ENCODE assay signal across 18 cellular contexts in the genomic region with DNA sequence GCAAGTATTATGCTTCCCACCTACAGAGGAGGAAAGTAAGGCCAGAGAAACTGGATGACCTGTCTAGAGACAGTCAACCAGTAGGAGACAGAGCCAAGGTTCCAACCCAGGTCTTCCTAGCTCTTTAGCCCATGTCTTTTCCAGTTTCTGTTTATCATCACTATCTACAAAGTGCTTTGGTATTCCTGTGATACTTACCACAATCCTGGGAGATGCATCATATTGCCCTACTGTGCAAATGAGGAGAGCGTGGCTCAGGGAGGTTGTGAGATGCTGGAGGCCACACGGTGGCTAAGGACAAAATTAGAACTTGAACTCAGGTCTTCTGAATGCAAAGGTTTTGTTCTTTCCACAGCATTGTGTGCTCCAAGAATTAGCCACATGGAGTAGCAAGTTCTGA.
"Had no signal": no experiment of that assay in that cellular context is flagged by ENCODE, and none has a peak within 500 bp of the region (broad histone marks: within the 10 kb centered on the region; RNA-seq: fewer than 3 reads in every experiment).

No MANE protein-coding gene starts in this region.

- H3K9me3 ChIP-seq: gastrocnemius medialis, right lobe of liver, testis, vagina had no signal

- H3K4me3 Mint-ChIP-seq: activated CD4-positive, alpha-beta memory T cell treated with anti-CD3 and anti-CD28 coated beads, Interleukin-2, amount 10 ng/mL, durations not matched to agents 7 days and 5 days; activated CD4-positive, alpha-beta T cell treated with anti-CD3 and anti-CD28 coated beads, Interleukin-2, amount 10 ng/mL, durations not matched to agents 24 days and 14 days; memory B cell; nephron; T-helper 1 cell treated with Interleukin-12 subunit alpha and Interleukin-12 subunit beta and Interleukin-4 antibody, amounts not matched to agents 30 μg/mL and 1 μg/mL, for 36 hours; type B pancreatic cell had no signal

- DNase-seq: activated CD4-positive, alpha-beta memory T cell treated with anti-CD3 and anti-CD28 coated beads, Interleukin-2, amount 10 ng/mL, durations not matched to agents 7 days and 5 days; activated CD4-positive, alpha-beta T cell treated with anti-CD3 and anti-CD28 coated beads, Interleukin-2, amount 10 ng/mL, durations not matched to agents 24 days and 14 days; activated CD4-positive, CD25-positive, alpha-beta regulatory T cell; activated gamma-delta T cell treated with Interleukin-2 at 50 U/mL for 16 hours; erythroblast; gastrocnemius medialis; hippocampal formation; stimulated activated CD4-positive, alpha-beta T cell treated with anti-CD3 and anti-CD28 coated beads, Interleukin-2, amount 100 ng/mL, for 48 hours; stimulated activated naive CD4-positive, alpha-beta T cell; testis had no signal

- H3K27me3 ChIP-seq: gastrocnemius medialis, right lobe of liver, testis, vagina had no signal

- H3K9me3 Mint-ChIP-seq: activated CD4-positive, alpha-beta memory T cell treated with anti-CD3 and anti-CD28 coated beads, Interleukin-2, amount 10 ng/mL, durations not matched to agents 7 days and 5 days; activated CD4-positive, alpha-beta T cell treated with anti-CD3 and anti-CD28 coated beads, Interleukin-2, amount 10 ng/mL, durations not matched to agents 24 days and 14 days; T-helper 1 cell treated with Interleukin-12 subunit alpha and Interleukin-12 subunit beta and Interleukin-4 antibody, amounts not matched to agents 30 μg/mL and 1 μg/mL, for 36 hours had no signal

- H3K27ac Mint-ChIP-seq: activated CD4-positive, alpha-beta memory T cell treated with anti-CD3 and anti-CD28 coated beads, Interleukin-2, amount 10 ng/mL, durations not matched to agents 7 days and 5 days; activated CD4-positive, alpha-beta T cell treated with anti-CD3 and anti-CD28 coated beads, Interleukin-2, amount 10 ng/mL, durations not matched to agents 24 days and 14 days; memory B cell; nephron; T-helper 1 cell treated with Interleukin-12 subunit alpha and Interleukin-12 subunit beta and Interleukin-4 antibody, amounts not matched to agents 30 μg/mL and 1 μg/mL, for 36 hours; type B pancreatic cell had no signal

- H3K4me1 Mint-ChIP-seq: activated CD4-positive, alpha-beta memory T cell treated with anti-CD3 and anti-CD28 coated beads, Interleukin-2, amount 10 ng/mL, durations not matched to agents 7 days and 5 days; activated CD4-positive, alpha-beta T cell treated with anti-CD3 and anti-CD28 coated beads, Interleukin-2, amount 10 ng/mL, durations not matched to agents 24 days and 14 days; memory B cell had no signal

- H3K4me3 ChIP-seq: coronary artery, gastrocnemius medialis, right lobe of liver, testis, vagina had no signal

- ATAC-seq: gastrocnemius medialis, right lobe of liver had no signal

- H3K27ac ChIP-seq: coronary artery, gastrocnemius medialis, right lobe of liver, testis, vagina had no signal

- H3K36me3 ChIP-seq: gastrocnemius medialis, right lobe of liver, vagina had no signal

- H3K36me3 Mint-ChIP-seq: brain, memory B cell, type B pancreatic cell had no signal

- H3K4me1 ChIP-seq: right lobe of liver, testis had no signal
